9 cellular contexts compared by ENCODE assay signal in the genomic region with DNA sequence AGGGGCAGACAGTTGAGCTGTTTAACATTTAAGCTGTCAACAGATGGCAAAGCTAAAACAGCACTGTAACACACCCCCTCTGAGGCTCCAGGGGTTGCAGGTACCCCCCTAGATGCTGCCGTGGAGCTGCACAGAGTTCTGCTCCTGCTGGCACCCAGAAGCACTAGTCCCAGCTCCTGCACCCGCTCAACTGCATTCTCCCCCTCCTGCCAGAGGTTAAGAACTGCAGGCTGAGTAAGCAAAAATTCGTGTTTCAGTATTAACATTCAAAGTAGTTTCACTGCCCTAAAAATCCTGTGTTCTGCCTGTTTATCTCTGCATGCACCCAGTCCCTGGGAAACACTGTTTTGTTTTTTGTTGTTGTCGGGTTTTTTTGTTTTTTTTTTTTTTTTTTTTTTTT.
DNase-seq lines count a peak whose midpoint lies in the region; ATAC-seq and TF ChIP-seq lines count a peak whose summit lies in the region.
"Had no signal": no experiment of that assay in that cellular context is flagged by ENCODE, and none has a peak within 500 bp of the region (broad histone marks: within the 10 kb centered on the region; RNA-seq: fewer than 3 reads in every experiment).

No MANE protein-coding gene starts in this region.

- H3K36me3 ChIP-seq in uterus = no peaks in the 10 kb centered on the region
- H3K36me3 ChIP-seq: heart left ventricle had no signal

- no peaks in the 10 kb centered on the region for H3K9me3 ChIP-seq in uterus

- peak; percentile 49 for DNase-seq in ELF-1 (ENCODE audit: low read depth, low spot score)
- peak; percentile 38 for DNase-seq in RPMI7951 (ENCODE audit: low read depth)
- peak; percentile 69 for DNase-seq in iPS-NIHi7 (ENCODE audit: extremely low spot score)
- DNase-seq in stimulated activated CD8-positive, alpha-beta memory T cell treated with anti-CD3 and anti-CD28 coated beads, Interleukin-4, amount 100 ng/mL, for 48 hours = no peak
- DNase-seq in cerebellar cortex (ENCODE audit: low spot score) = no peak
- no peak for DNase-seq in uterus
- DNase-seq: heart left ventricle had no signal

- no peak overlapping the region for H3K27ac ChIP-seq in uterus
- H3K27ac ChIP-seq: heart left ventricle had no signal

- TF ChIP-seq CTCF in uterus (IDR thresholded peaks at IDR 0.05) = no peak

- intact Hi-C loops in uterus (cut with DNase I; ENCODE audit: low total_unique reads) = no loop called here

- H3K4me3 ChIP-seq in uterus = no peak overlapping the region
- H3K4me3 ChIP-seq: heart left ventricle had no signal

- no peaks in the 10 kb centered on the region for H3K4me1 ChIP-seq in uterus
- H3K4me1 ChIP-seq: heart left ventricle had no signal

- ATAC-seq in GM19351 (IDR thresholded peaks at IDR 0.05; ENCODE audit: unreplicated experiment) (peak; percentile 98), HG03139 (IDR thresholded peaks at IDR 0.05; ENCODE audit: unreplicated experiment) (peak; percentile 86)

- TF ChIP-seq POLR2A in uterus (IDR thresholded peaks at IDR 0.05) = no peak

- H3K27me3 ChIP-seq in uterus = no peaks in the 10 kb centered on the region
- H3K27me3 ChIP-seq: heart left ventricle had no signal

Comparison
In these comparisons a context has a peak if more than half of its experiments do, and no peak if none do; other contexts are left out.
1. DNase-seq: peak in ELF-1 (single experiment), RPMI7951 (single experiment) and iPS-NIHi7 (single experiment); none in stimulated activated CD8-positive, alpha-beta memory T cell treated with anti-CD3 and anti-CD28 coated beads, Interleukin-4, amount 100 ng/mL, for 48 hours (single experiment), cerebellar cortex (single experiment) and uterus (0 of 2).